ENCODE assay signal across 12 cellular contexts in genomic region chr2:128469203-128469602, GRCh38.
DNase-seq lines count a peak whose midpoint lies in the region; ATAC-seq and TF ChIP-seq lines count a peak whose summit lies in the region.
"Had no signal": no experiment of that assay in that cellular context is flagged by ENCODE, and none has a peak within 500 bp of the region (broad histone marks: within the 10 kb centered on the region; RNA-seq: fewer than 3 reads in every experiment).

No MANE protein-coding gene starts in this region.

- no peaks in the 10 kb centered on the region for H3K4me1 ChIP-seq in PC-3 (ENCODE audit: insufficient read depth, low read length)

- TF ChIP-seq CTCF in 22Rv1 (IDR thresholded peaks at IDR 0.05) (peak; percentile 36), GM06990 (IDR thresholded peaks at IDR 0.05; ENCODE audit: insufficient read depth, low read length, poor library complexity, severe bottlenecking) (peak; percentile 35), PC-3 (conservative IDR thresholded peaks at IDR 0.05; ENCODE audit: low read depth, low read length) (peak; percentile 61), fibroblast of villous mesenchyme (IDR thresholded peaks at IDR 0.05; ENCODE audit: insufficient read depth, low read depth, low read length) (peak; percentile 34), omental fat pad (IDR thresholded peaks at IDR 0.05) (no peak)

- H2AFZ ChIP-seq in PC-3 (ENCODE audit: low read length), result no peak overlapping the region
- H2AFZ ChIP-seq: parathyroid adenoma had no signal

- no peaks in the 10 kb centered on the region for H3K36me3 ChIP-seq in GM06990 (ENCODE audit: control insufficient read depth, insufficient read depth, low read length)
- H3K36me3 ChIP-seq in PC-3 (ENCODE audit: low read depth, low read length), result no peaks in the 10 kb centered on the region; the same call in 1 of the 2 replicates
- H3K36me3 ChIP-seq: SJSA1 had no signal

- H3K9me2 ChIP-seq in PC-3 (replicated peaks; ENCODE audit: low read length), result no peaks in the 10 kb centered on the region

- no peak overlapping the region for H3K27ac ChIP-seq in 22Rv1
- H3K27ac ChIP-seq in PC-3 (ENCODE audit: low read length), result no peak overlapping the region
- H3K27ac ChIP-seq: parathyroid adenoma, SJSA1 had no signal

- no peak for TF ChIP-seq POLR2A in GM18505 (IDR thresholded peaks at IDR 0.05; ENCODE audit: borderline replicate concordance, extremely low read depth, insufficient read depth, insufficient read length)

- ATAC-seq in PC-3 (no peak), GM18505 (IDR thresholded peaks at IDR 0.05; ENCODE audit: unreplicated experiment) (no peak), GM21526 (IDR thresholded peaks at IDR 0.05; ENCODE audit: low FRiP score, unreplicated experiment) (no peak), omental fat pad (ENCODE audit: low FRiP score) (no peak)

- H3K4me2 ChIP-seq in PC-3 (ENCODE audit: low read length), result no peak overlapping the region

- H4K20me1 ChIP-seq in PC-3 (ENCODE audit: low read length), result no peaks in the 10 kb centered on the region

- H3K9ac ChIP-seq in PC-3 (ENCODE audit: low read length), result no peak overlapping the region
- H3K9ac ChIP-seq: parathyroid adenoma had no signal

- H3K27me3 ChIP-seq in GM06990 (replicated peaks; ENCODE audit: control insufficient read depth, insufficient read depth, low read length), result no peaks in the 10 kb centered on the region
- no peaks in the 10 kb centered on the region for H3K27me3 ChIP-seq in PC-3 (ENCODE audit: low read length)
- H3K27me3 ChIP-seq: SJSA1 had no signal

- no peaks in the 10 kb centered on the region for H3K79me2 ChIP-seq in PC-3 (ENCODE audit: low read length)
- H3K79me2 ChIP-seq: parathyroid adenoma had no signal

- no peaks in the 10 kb centered on the region for H3F3A ChIP-seq in PC-3 (ENCODE audit: low read length, unreplicated experiment)

- BruUV-seq in PC-3 (replicated peaks; lab: Mats Ljungman, UMichigan), result no TSS peak

- DNase-seq in GM06990 (ENCODE audit: extremely low read depth, insufficient read length) (no peak), PC-3 (peak; percentile 12), fibroblast of villous mesenchyme (ENCODE audit: low read depth) (no peak), omental fat pad (ENCODE audit: low spot score) (no peak)
- no peak for DNase-seq in stimulated activated CD4-positive, alpha-beta T cell treated with anti-CD3 and anti-CD28 coated beads, Interleukin-4, amount 100 ng/mL, for 4 hours
- DNase-seq: DMS79 treated with DMSO at 0.1 percent for 48 hours, NCI-H1417 treated with DMSO at 0.1 percent for 48 hours had no signal

- intact Hi-C loops in PC-3 (cut with micrococcal nuclease), result no loop called here

- H3K9me3 ChIP-seq in PC-3 (ENCODE audit: low read length), result peaks cover 9% of the 10 kb centered on the region; the same call in 1 of the 2 replicates

- POLR2A ChIA-PET in PC-3 (lab: Charles Lee; ENCODE audit: unreplicated experiment), result no interaction called here

- CTCF ChIA-PET in PC-3 (lab: Charles Lee), result no interaction called here

- H3K4me3 ChIP-seq in GM06990 (replicated peaks; ENCODE audit: low read depth, low read length), result no peak overlapping the region
- H3K4me3 ChIP-seq in PC-3 (ENCODE audit: low read length), result no peak overlapping the region
- H3K4me3 ChIP-seq in fibroblast of villous mesenchyme (ENCODE audit: low read depth, low read length), result no peak overlapping the region
- H3K4me3 ChIP-seq: SJSA1 had no signal

Comparison
In these comparisons a context has a peak if more than half of its experiments do, and no peak if none do; other contexts are left out.
1. CTCF ChIP-seq: peak in 22Rv1 (single experiment), GM06990 (single experiment), PC-3 (single experiment) and fibroblast of villous mesenchyme (single experiment); none in omental fat pad (0 of 3).